8 cellular contexts compared by ENCODE assay signal in genomic region chr7:93148135-93148534, GRCh38. TPM values are rescaled to one million over a fixed set of nuclear protein-coding genes. Genes with fewer than 3 reads are reported as not detected.
DNase-seq lines count a peak whose midpoint lies in the region; ATAC-seq and TF ChIP-seq lines count a peak whose summit lies in the region.

SAMD9L (minus strand) TSS chr7:93148385; CDS start chr7:93135971, 12,414 bp downstream.

- CTCF ChIA-PET in WTC11 (lab: Charles Lee): no interaction called here

- H3K4me1 Mint-ChIP-seq in activated naive CD4-positive, alpha-beta T cell treated with anti-CD3 and anti-CD28 coated beads, Interleukin-2, amount 50 U/mL, for 24 hours: peaks cover 38% of the 10 kb centered on the region
- H3K4me1 Mint-ChIP-seq in WTC11: peaks cover 7% of the 10 kb centered on the region; the same call in 1 of the 2 replicates
- no peaks in the 10 kb centered on the region for H3K4me1 Mint-ChIP-seq in nephron progenitor cell

- TF ChIP-seq POLR2A in gastrocnemius medialis (IDR thresholded peaks at IDR 0.05): no peak

- ATAC-seq in HG03103 (IDR thresholded peaks at IDR 0.05; ENCODE audit: low read depth, unreplicated experiment) (peak; percentile 54), gastrocnemius medialis (no peak), WTC11 (no peak)

- peaks cover 21% of the 10 kb centered on the region for H3K36me3 Mint-ChIP-seq in activated naive CD4-positive, alpha-beta T cell treated with anti-CD3 and anti-CD28 coated beads, Interleukin-2, amount 50 U/mL, for 24 hours
- H3K36me3 Mint-ChIP-seq in WTC11 (no peaks in the 10 kb centered on the region), nephron progenitor cell (ENCODE audit: low read depth) (no peaks in the 10 kb centered on the region)

- POLR2A ChIA-PET in WTC11 (lab: Charles Lee): no interaction called here

- H3K27me3 ChIP-seq in gastrocnemius medialis: no peaks in the 10 kb centered on the region

- peak within 1 kb of the TSS; percentile 43 to 51 (median 47) for H3K4me3 ChIP-seq in gastrocnemius medialis

- peaks cover 0 to under 1% of the 10 kb centered on the region in 2 donors for H3K36me3 ChIP-seq in gastrocnemius medialis

- H3K27ac ChIP-seq in gastrocnemius medialis: peak within 1 kb of the TSS; percentile 52 to 65 (median 57)

- DNase-seq in activated naive CD4-positive, alpha-beta T cell (lab: John Stamatoyannopoulos, UW): no peak
- DNase-seq in SKM-1 treated with dmso at 0.1 percent for 144 hours (lab: John Stamatoyannopoulos, UW; ENCODE audit: unreplicated experiment) (peak; percentile 35), fibroblast of peridontal ligament (ENCODE audit: extremely low read depth) (peak; percentile 53), gastrocnemius medialis (no peak), WTC11 (ENCODE audit: low spot score) (no peak), nephron progenitor cell (no peak)

- intact Hi-C loops in gastrocnemius medialis (cut with DNase I; ENCODE audit: low total_unique reads): no loop called here

- H3K27ac Mint-ChIP-seq in activated naive CD4-positive, alpha-beta T cell treated with anti-CD3 and anti-CD28 coated beads, Interleukin-2, amount 50 U/mL, for 24 hours: peak within 1 kb of the TSS; percentile 95
- H3K27ac Mint-ChIP-seq in WTC11: no peak within 1 kb of the TSS
- no peak within 1 kb of the TSS for H3K27ac Mint-ChIP-seq in nephron progenitor cell

- peaks cover 9 to 10% of the 10 kb centered on the region in 2 donors for H3K4me1 ChIP-seq in gastrocnemius medialis

- H3K9me3 ChIP-seq in gastrocnemius medialis: no peaks in the 10 kb centered on the region

- TF ChIP-seq CTCF in gastrocnemius medialis (IDR thresholded peaks at IDR 0.05 in 4 of 5, conservative IDR thresholded peaks at IDR 0.05 in 1 of 5) (no peak), WTC11 (IDR thresholded peaks at IDR 0.05) (no peak), nephron progenitor cell (IDR thresholded peaks at IDR 0.05) (no peak)

- no peaks in the 10 kb centered on the region for H3K27me3 Mint-ChIP-seq in activated naive CD4-positive, alpha-beta T cell treated with anti-CD3 and anti-CD28 coated beads, Interleukin-2, amount 50 U/mL, for 24 hours
- H3K27me3 Mint-ChIP-seq in WTC11 (ENCODE audit: low read depth) (no peaks in the 10 kb centered on the region; the same call in 1 of the 2 replicates), nephron progenitor cell (ENCODE audit: low read depth, poor library complexity) (peaks cover 4% of the 10 kb centered on the region)

- H3K9me3 Mint-ChIP-seq in activated naive CD4-positive, alpha-beta T cell treated with anti-CD3 and anti-CD28 coated beads, Interleukin-2, amount 50 U/mL, for 24 hours: peaks cover 7% of the 10 kb centered on the region
- H3K9me3 Mint-ChIP-seq in WTC11 (no peaks in the 10 kb centered on the region), nephron progenitor cell (no peaks in the 10 kb centered on the region)

- H3K4me3 Mint-ChIP-seq in activated naive CD4-positive, alpha-beta T cell treated with anti-CD3 and anti-CD28 coated beads, Interleukin-2, amount 50 U/mL, for 24 hours: peak within 1 kb of the TSS; percentile 86
- H3K4me3 Mint-ChIP-seq in WTC11 (no peak within 1 kb of the TSS), nephron progenitor cell (no peak within 1 kb of the TSS)

- in situ Hi-C loops in gastrocnemius medialis (cut with MboI; ENCODE audit: low sequenced_read_pairs in 4 of 4): no loop called here

TF ChIP-seq in WTC11, 78 proteins besides CTCF, POLR2A, EP300 and RAD21 (continues in another document):
- TF ChIP-seq NFYB (CRISPR knock-in tag; conservative IDR thresholded peaks at IDR 0.05; ENCODE audit: low read depth): no peak
- no peak for TF ChIP-seq USF2 (CRISPR knock-in tag; IDR thresholded peaks at IDR 0.05)
- TF ChIP-seq ZNF416 (CRISPR knock-in tag; IDR thresholded peaks at IDR 0.05): no peak
- no peak for TF ChIP-seq IRF2 (CRISPR knock-in tag; IDR thresholded peaks at IDR 0.05; ENCODE audit: borderline replicate concordance, low read depth)
- no peak for TF ChIP-seq TP53 (CRISPR knock-in tag; IDR thresholded peaks at IDR 0.05)
- no peak for TF ChIP-seq AR (CRISPR knock-in tag; IDR thresholded peaks at IDR 0.05)
- TF ChIP-seq CDX4 (CRISPR knock-in tag; IDR thresholded peaks at IDR 0.05; ENCODE audit: borderline replicate concordance): no peak
- TF ChIP-seq MAX (CRISPR knock-in tag; IDR thresholded peaks at IDR 0.05): no peak
- no peak for TF ChIP-seq FOXP4 (CRISPR knock-in tag; IDR thresholded peaks at IDR 0.05)
- no peak for TF ChIP-seq PRRX2 (CRISPR knock-in tag; IDR thresholded peaks at IDR 0.05)
- no peak for TF ChIP-seq ZMAT4 (CRISPR knock-in tag; IDR thresholded peaks at IDR 0.05)
- TF ChIP-seq ZNF219 (CRISPR knock-in tag; IDR thresholded peaks at IDR 0.05; ENCODE audit: borderline replicate concordance): no peak
- no peak for TF ChIP-seq E2F4 (CRISPR knock-in tag; IDR thresholded peaks at IDR 0.05; ENCODE audit: borderline replicate concordance, low read depth)

RNA-seq across cellular contexts. Expression of gene SAMD9L, which starts in this region (rescaled TPM):
- total RNA-seq in gastrocnemius medialis (1 to 10 TPM; 1.2 to 7.6 (median 2.1) TPM), WTC11 (2021) (0.15 to 0.23 TPM (median 0.21 TPM) in 3 replicates)

Comparison
In these comparisons a context has a peak if more than half of its experiments do, and no peak if none do; other contexts are left out.
1. DNase-seq: peak in SKM-1 treated with dmso at 0.1 percent for 144 hours (single experiment) and fibroblast of peridontal ligament (single experiment); none in activated naive CD4-positive, alpha-beta T cell (0 of 4), gastrocnemius medialis (0 of 2), WTC11 (single experiment) and nephron progenitor cell (single experiment).